ENCODE assay signal across 1 cellular context in genomic region chr7:22566176-22566575, GRCh38.
TF ChIP-seq lines count a peak whose summit lies in the region.

No MANE protein-coding gene starts in this region.

TF ChIP-seq in IMR-90, 13 proteins besides CTCF, POLR2A, EP300 and RAD21 (continued from another document):
- TF ChIP-seq ELK1 (IDR thresholded peaks at IDR 0.05; ENCODE audit: borderline replicate concordance, low read depth, low read length) (no peak), CEBPB (IDR thresholded peaks at IDR 0.05; ENCODE audit: low read depth, low read length) (no peak), RCOR1 (IDR thresholded peaks at IDR 0.05; ENCODE audit: insufficient replicate concordance, low read length) (no peak)
